Comparison of ENCODE assay signal across 10 cellular contexts in genomic region chr21:41431788-41432548, GRCh38. TPM values are rescaled to one million over a fixed set of nuclear protein-coding genes. Genes with fewer than 3 reads are reported as not detected.
A peak's percentile ranks its signal among the peaks of the same experiment; 100 is the strongest.
DNase-seq lines count a peak whose midpoint lies in the region; ATAC-seq, FAIRE-seq and TF ChIP-seq lines count a peak whose summit lies in the region.
"Had no signal": no experiment of that assay in that cellular context is flagged by ENCODE, and none has a peak within 500 bp of the region (broad histone marks: within the 10 kb centered on the region; RNA-seq: fewer than 3 reads in every experiment).

No MANE protein-coding gene starts in this region.

- no peaks in the 10 kb centered on the region for H3K9me3 ChIP-seq in Peyer's patch
- no peaks in the 10 kb centered on the region for H3K9me3 ChIP-seq in pancreas

- H3K36me3 ChIP-seq in Peyer's patch (peaks cover 0 to 68% (median 0%) of the 10 kb centered on the region in 3 donors), pancreas (peaks cover 0 to 10% (median 10%) of the 10 kb centered on the region in 3 donors)

- no peaks in the 10 kb centered on the region for H3K27me3 ChIP-seq in Peyer's patch
- no peaks in the 10 kb centered on the region for H3K27me3 ChIP-seq in pancreas

- DNase-seq in GM12865 (ENCODE audit: low read depth), result peak; percentile 73
- peak in 2 of 3 donors; percentile 85 to 87 for DNase-seq in Peyer's patch
- DNase-seq in stimulated activated CD8-positive, alpha-beta memory T cell treated with anti-CD3 and anti-CD28 coated beads, Interleukin-4, amount 100 ng/mL, for 48 hours, result no peak
- DNase-seq in pancreas, result no peak
- DNase-seq in stimulated activated CD4-positive, alpha-beta T cell treated with anti-CD3 and anti-CD28 coated beads, Interleukin-12 subunit alpha, Interleukin-12 subunit beta, amount 100 ng/mL, for 4 hours, result no peak
- DNase-seq in COLO829 (ENCODE audit: low spot score), result no peak
- DNase-seq: activated CD4-positive, CD25-positive, alpha-beta regulatory T cell; CD4-positive, CD25-positive, alpha-beta regulatory T cell had no signal

- no peak for TF ChIP-seq POLR2A in Peyer's patch (IDR thresholded peaks at IDR 0.05)

- no peak for FAIRE-seq in pancreas (lab: Jason Lieb, UNC)

- WGBS in pancreas, 2 donors, result 90 to 93% methylated on average over 16 of the region's 16 CpGs

- H3K4me1 ChIP-seq in Peyer's patch (peaks cover 0 to 21% (median 6%) of the 10 kb centered on the region in 4 donors), pancreas (no peaks in the 10 kb centered on the region)

- ATAC-seq in GM19324 (IDR thresholded peaks at IDR 0.05; ENCODE audit: low FRiP score, unreplicated experiment) (peak; percentile 52), HG02870 (IDR thresholded peaks at IDR 0.05; ENCODE audit: unreplicated experiment) (peak; percentile 87), pancreas (no peak)

- H3K27ac ChIP-seq in Peyer's patch (peak overlapping the region in 3 of 4 donors; percentile 37 to 90 (median 80)), pancreas (no peak overlapping the region)

- no peak for TF ChIP-seq CTCF in GM12865 (IDR thresholded peaks at IDR 0.05; ENCODE audit: insufficient read depth, low read depth, low read length, missing control alignments)
- no peak for TF ChIP-seq CTCF in Peyer's patch (IDR thresholded peaks at IDR 0.05)
- TF ChIP-seq CTCF in pancreas (IDR thresholded peaks at IDR 0.05), result no peak

- H3K4me3 ChIP-seq in GM12865 (ENCODE audit: low read depth, low read length) (no peak overlapping the region), Peyer's patch (no peak overlapping the region), pancreas (no peak overlapping the region)

- intact Hi-C loops in pancreas (cut with DNase I), result no loop called here

RNA-seq across cellular contexts. Expression of gene MX1, which starts 5.9 kb away (rescaled TPM):
- 100 to 1,000 TPM in 1 of 4 donors, 10 to 100 TPM in 3; 52.4 to 109 (median 78.9) TPM for total RNA-seq in Peyer's patch
- total RNA-seq in pancreas, result 10 to 100 TPM in 3 of 6 donors, 1 to 10 TPM in 3; 4.9 to 21.4 (median 10.0) TPM
- polyA plus RNA-seq in pancreas, result 10 to 100 TPM; 10.3 to 12.0 TPM

Comparison
In these comparisons a context has a peak if more than half of its experiments do, and no peak if none do; other contexts are left out.
1. DNase-seq: peak in GM12865 (single experiment) and Peyer's patch (2 of 3); none in stimulated activated CD8-positive, alpha-beta memory T cell treated with anti-CD3 and anti-CD28 coated beads, Interleukin-4, amount 100 ng/mL, for 48 hours (single experiment), pancreas (0 of 6), stimulated activated CD4-positive, alpha-beta T cell treated with anti-CD3 and anti-CD28 coated beads, Interleukin-12 subunit alpha, Interleukin-12 subunit beta, amount 100 ng/mL, for 4 hours (single experiment) and COLO829 (single experiment).
2. ATAC-seq: peak in GM19324 (single experiment) and HG02870 (single experiment); none in pancreas (0 of 4).
3. H3K27ac ChIP-seq: peak in Peyer's patch (3 of 4); none in pancreas (0 of 4).